In genomic region chr7:44849277-44850210, GRCh38 we compare ENCODE assay signal across 1 cellular context.
TF ChIP-seq lines count a peak whose summit lies in the region.

No MANE protein-coding gene starts in this region.

TF ChIP-seq in endothelial cell of umbilical vein, 7 proteins besides CTCF, POLR2A, EP300 and RAD21:
- TF ChIP-seq JUN (IDR thresholded peaks at IDR 0.05; ENCODE audit: borderline replicate concordance, insufficient read depth, insufficient read length, low read depth) (no peak), FOS (IDR thresholded peaks at IDR 0.05; ENCODE audit: borderline replicate concordance, insufficient read depth, low read length) (no peak), EZH2 (IDR thresholded peaks at IDR 0.05; ENCODE audit: borderline replicate concordance, low read depth, low read length, severe bottlenecking) (no peak), GATA2 (IDR thresholded peaks at IDR 0.05; ENCODE audit: insufficient read depth, insufficient read length, low read depth, low read length) (no peak), POLR2AphosphoS5 (IDR thresholded peaks at IDR 0.05; ENCODE audit: insufficient read depth, low read depth, low read length) (no peak), MYC (IDR thresholded peaks at IDR 0.05; ENCODE audit: low read depth, low read length) (no peak), MAX (IDR thresholded peaks at IDR 0.05; ENCODE audit: insufficient read depth, insufficient read length) (no peak)
